Comparison of ENCODE assay signal across 16 cellular contexts in genomic region chr1:103459385-103459784, GRCh38.
DNase-seq lines count a peak whose midpoint lies in the region; ATAC-seq, FAIRE-seq and TF ChIP-seq lines count a peak whose summit lies in the region.
"Had no signal": no experiment of that assay in that cellular context is flagged by ENCODE, and none has a peak within 500 bp of the region (broad histone marks: within the 10 kb centered on the region; RNA-seq: fewer than 3 reads in every experiment).

No MANE protein-coding gene starts in this region.

- FAIRE-seq in A204.1 (lab: Jason Lieb, UNC), result peak; percentile 100
- FAIRE-seq: H1 had no signal

- DNase-seq in NCI-H226, result peak; percentile 7
- DNase-seq in cardiac fibroblast (ENCODE audit: low read depth in 2 of 2), result peak; percentile 6 to 48
- peak; percentile 17 for DNase-seq in midbrain (lab: John Stamatoyannopoulos, UW)
- DNase-seq in RPMI8226, result no peak
- no peak for DNase-seq in NCI-H146 (lab: John Stamatoyannopoulos, UW)
- DNase-seq: CD4-positive, CD25-positive, alpha-beta regulatory T cell; esophagus squamous epithelium; NCI-H1694 treated with DMSO at 0.1 percent for 48 hours; nephron progenitor cell had no signal

- ATAC-seq in GM18861 (IDR thresholded peaks at IDR 0.05; ENCODE audit: unreplicated experiment) (no peak), GM18520 (IDR thresholded peaks at IDR 0.05; ENCODE audit: unreplicated experiment) (no peak)

- no peak overlapping the region for H3K4me3 ChIP-seq in cardiac fibroblast (replicated peaks in 1 of 2; ENCODE audit: low read depth in 2 of 2, low read length in 2 of 2)
- H3K4me3 ChIP-seq: cardiac muscle cell, esophagus squamous epithelium, SJSA1, thoracic aorta had no signal

- no peak for TF ChIP-seq CTCF in cardiac fibroblast (IDR thresholded peaks at IDR 0.05; ENCODE audit: low read depth, low read length)

Comparison
In these comparisons a context has a peak if more than half of its experiments do, and no peak if none do; other contexts are left out.
1. DNase-seq: peak in NCI-H226 (single experiment), cardiac fibroblast (2 of 2) and midbrain (single experiment); none in RPMI8226 (single experiment) and NCI-H146 (single experiment).